ENCODE assay signal across 1 cellular context in the genomic region with DNA sequence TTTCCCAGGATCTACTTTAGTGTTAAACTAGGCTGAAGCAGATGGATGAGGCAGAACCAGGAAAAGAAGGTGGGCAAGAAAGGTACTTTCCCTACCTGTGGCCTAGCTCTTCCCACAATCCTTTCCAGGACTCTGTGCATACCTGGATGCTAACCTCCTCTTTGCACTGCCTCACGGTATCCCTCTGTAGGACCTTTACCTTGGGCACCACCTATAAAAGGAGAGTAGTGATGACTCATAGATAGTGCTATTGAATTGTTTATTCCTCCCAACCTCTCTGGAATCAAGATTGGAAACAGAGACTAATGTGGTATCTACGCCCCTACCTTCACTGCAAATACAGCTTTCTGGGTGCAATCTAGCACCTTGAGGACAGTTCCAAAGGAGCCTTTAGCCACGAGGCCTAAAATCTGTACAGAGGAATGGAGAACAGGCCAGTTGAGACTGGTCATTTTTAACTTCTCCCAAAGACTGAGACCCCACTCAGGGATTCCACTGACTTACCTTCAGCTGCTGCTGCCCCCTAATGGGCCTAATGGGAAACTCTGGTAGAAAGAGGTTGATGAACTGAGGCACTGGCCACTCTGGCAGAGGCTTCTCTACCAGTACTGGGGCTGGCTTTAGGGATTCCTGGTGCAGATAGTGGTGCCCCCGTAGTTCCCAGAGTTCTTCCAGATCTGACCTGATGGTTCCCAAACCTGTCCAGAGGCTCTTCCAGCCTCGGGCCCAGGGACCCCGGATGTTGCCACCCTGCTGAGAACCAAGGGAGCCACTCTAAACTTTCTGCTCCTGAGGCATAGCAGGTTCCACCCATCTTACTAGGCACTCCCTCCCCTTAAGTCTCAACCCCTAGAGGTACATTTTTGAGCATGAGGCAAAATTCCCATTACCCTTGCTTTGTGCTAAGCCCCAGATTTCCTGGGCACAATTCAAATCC.
TF ChIP-seq lines count a peak whose summit lies in the region.

No MANE protein-coding gene starts in this region.

TF ChIP-seq in SK-N-SH, 30 proteins besides CTCF, POLR2A, EP300 and RAD21 (continued from another document):
- no peak for TF ChIP-seq TAF1 (IDR thresholded peaks at IDR 0.05; ENCODE audit: borderline replicate concordance, low read depth, low read length)
- TF ChIP-seq RFX5 (IDR thresholded peaks at IDR 0.05; ENCODE audit: low read length) = no peak
- TF ChIP-seq MXI1 (IDR thresholded peaks at IDR 0.05; ENCODE audit: low read depth, low read length) = no peak
- no peak for TF ChIP-seq TEAD4 (IDR thresholded peaks at IDR 0.05; ENCODE audit: borderline replicate concordance, insufficient read depth)
- TF ChIP-seq SMC3 (IDR thresholded peaks at IDR 0.05; ENCODE audit: low read depth, low read length) = peak; percentile 32; the same call in 1 of the 2 replicates
- peak; percentile 5 for TF ChIP-seq CHD2 (IDR thresholded peaks at IDR 0.05; ENCODE audit: low read length, partially characterized antibody)
- TF ChIP-seq NFIC (IDR thresholded peaks at IDR 0.05; ENCODE audit: borderline replicate concordance) = no peak
- TF ChIP-seq ELF1 (IDR thresholded peaks at IDR 0.05) = no peak
- no peak for TF ChIP-seq GATA2 (CRISPR knock-in tag; IDR thresholded peaks at IDR 0.05)
- TF ChIP-seq YY1 (IDR thresholded peaks at IDR 0.05; ENCODE audit: low read depth) = no peak
- TF ChIP-seq EZH2phosphoT487 (IDR thresholded peaks at IDR 0.05; ENCODE audit: borderline replicate concordance, low read depth) = no peak
- TF ChIP-seq RCOR1 (IDR thresholded peaks at IDR 0.05; ENCODE audit: low read length) = no peak
- TF ChIP-seq, protein P1, sequence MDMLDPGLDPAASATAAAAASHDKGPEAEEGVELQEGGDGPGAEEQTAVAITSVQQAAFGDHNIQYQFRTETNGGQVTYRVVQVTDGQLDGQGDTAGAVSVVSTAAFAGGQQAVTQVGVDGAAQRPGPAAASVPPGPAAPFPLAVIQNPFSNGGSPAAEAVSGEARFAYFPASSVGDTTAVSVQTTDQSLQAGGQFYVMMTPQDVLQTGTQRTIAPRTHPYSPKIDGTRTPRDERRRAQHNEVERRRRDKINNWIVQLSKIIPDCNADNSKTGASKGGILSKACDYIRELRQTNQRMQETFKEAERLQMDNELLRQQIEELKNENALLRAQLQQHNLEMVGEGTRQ (IDR thresholded peaks at IDR 0.05; ENCODE audit: borderline replicate concordance, low read depth, low read length) = no peak
- TF ChIP-seq, protein P2, sequence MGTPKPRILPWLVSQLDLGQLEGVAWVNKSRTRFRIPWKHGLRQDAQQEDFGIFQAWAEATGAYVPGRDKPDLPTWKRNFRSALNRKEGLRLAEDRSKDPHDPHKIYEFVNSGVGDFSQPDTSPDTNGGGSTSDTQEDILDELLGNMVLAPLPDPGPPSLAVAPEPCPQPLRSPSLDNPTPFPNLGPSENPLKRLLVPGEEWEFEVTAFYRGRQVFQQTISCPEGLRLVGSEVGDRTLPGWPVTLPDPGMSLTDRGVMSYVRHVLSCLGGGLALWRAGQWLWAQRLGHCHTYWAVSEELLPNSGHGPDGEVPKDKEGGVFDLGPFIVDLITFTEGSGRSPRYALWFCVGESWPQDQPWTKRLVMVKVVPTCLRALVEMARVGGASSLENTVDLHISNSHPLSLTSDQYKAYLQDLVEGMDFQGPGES (IDR thresholded peaks at IDR 0.05; ENCODE audit: low read depth, low read length) = no peak
- TF ChIP-seq JUND (IDR thresholded peaks at IDR 0.05) = no peak
- no peak for TF ChIP-seq FOSL2 (IDR thresholded peaks at IDR 0.05; ENCODE audit: borderline replicate concordance, low read depth)
- no peak for TF ChIP-seq RXRA (IDR thresholded peaks at IDR 0.05; ENCODE audit: borderline replicate concordance, low read depth)
- TF ChIP-seq, protein P3, sequence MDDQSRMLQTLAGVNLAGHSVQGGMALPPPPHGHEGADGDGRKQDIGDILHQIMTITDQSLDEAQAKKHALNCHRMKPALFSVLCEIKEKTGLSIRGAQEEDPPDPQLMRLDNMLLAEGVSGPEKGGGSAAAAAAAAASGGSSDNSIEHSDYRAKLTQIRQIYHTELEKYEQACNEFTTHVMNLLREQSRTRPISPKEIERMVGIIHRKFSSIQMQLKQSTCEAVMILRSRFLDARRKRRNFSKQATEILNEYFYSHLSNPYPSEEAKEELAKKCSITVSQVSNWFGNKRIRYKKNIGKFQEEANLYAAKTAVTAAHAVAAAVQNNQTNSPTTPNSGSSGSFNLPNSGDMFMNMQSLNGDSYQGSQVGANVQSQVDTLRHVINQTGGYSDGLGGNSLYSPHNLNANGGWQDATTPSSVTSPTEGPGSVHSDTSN (IDR thresholded peaks at IDR 0.05) = no peak
